In the genomic region with DNA sequence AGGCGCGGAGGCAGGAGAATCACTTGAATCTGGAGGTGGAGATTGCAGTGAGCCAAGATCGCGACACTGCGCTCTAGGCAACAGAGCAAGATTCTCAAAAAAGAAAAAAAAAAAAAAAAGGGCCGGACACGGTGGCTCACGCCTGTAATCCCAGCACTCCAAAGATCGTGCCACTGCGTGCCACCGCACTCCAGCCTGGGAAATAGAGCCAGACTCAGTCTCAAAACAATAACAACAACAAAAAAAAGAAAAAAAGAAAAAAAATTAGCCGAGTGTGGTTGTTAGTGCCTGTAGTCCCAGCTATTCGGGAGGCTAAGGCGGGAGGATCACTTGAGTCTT, we compare ENCODE assay signal across 8 cellular contexts. TPM values are rescaled to one million over a fixed set of nuclear protein-coding genes. Genes with fewer than 3 reads are reported as not detected.
DNase-seq lines count a peak whose midpoint lies in the region; ATAC-seq, FAIRE-seq and TF ChIP-seq lines count a peak whose summit lies in the region.

No MANE protein-coding gene starts in this region.

- H4K20me1 ChIP-seq in astrocyte (ENCODE audit: insufficient read depth, low read length), result peaks cover 40% of the 10 kb centered on the region

- peaks cover 11% of the 10 kb centered on the region for H3K4me1 ChIP-seq in astrocyte (ENCODE audit: insufficient read depth, low read length)

- peak overlapping the region; percentile 100 for H3K4me3 Mint-ChIP-seq in activated naive CD4-positive, alpha-beta T cell treated with anti-CD3 and anti-CD28 coated beads, Interleukin-2, amount 50 U/mL, for 24 hours
- H3K4me3 Mint-ChIP-seq in astrocyte (ENCODE audit: unreplicated experiment) (peak overlapping the region; percentile 99), mesothelial cell of epicardium (peak overlapping the region; percentile 100)

- H3K4me2 ChIP-seq in astrocyte (ENCODE audit: low read length), result peak overlapping the region; percentile 88

- no peaks in the 10 kb centered on the region for H3K27me3 Mint-ChIP-seq in activated naive CD4-positive, alpha-beta T cell treated with anti-CD3 and anti-CD28 coated beads, Interleukin-2, amount 50 U/mL, for 24 hours
- H3K27me3 Mint-ChIP-seq in astrocyte (ENCODE audit: low read depth, unreplicated experiment) (no peaks in the 10 kb centered on the region), mesothelial cell of epicardium (ENCODE audit: low read depth) (peaks cover under 1% of the 10 kb centered on the region)

- no peaks in the 10 kb centered on the region for H3K9me3 ChIP-seq in astrocyte (ENCODE audit: insufficient read depth, low read depth, low read length)

- H3K4me3 ChIP-seq in astrocyte (ENCODE audit: insufficient read depth, low read depth, low read length), result no peak overlapping the region

- H3K27ac ChIP-seq in astrocyte (ENCODE audit: low read depth, low read length), result no peak overlapping the region

- DNase-seq in activated naive CD4-positive, alpha-beta T cell (lab: John Stamatoyannopoulos, UW), result no peak
- DNase-seq in astrocyte (ENCODE audit: low read depth) (no peak), mesothelial cell of epicardium (ENCODE audit: low spot score in 2 of 2, unreplicated experiment in 2 of 2) (no peak), NAMALWA (ENCODE audit: low spot score) (no peak)
- DNase-seq in stimulated activated CD8-positive, alpha-beta memory T cell treated with anti-CD3 and anti-CD28 coated beads, Interleukin-4, amount 100 ng/mL, for 48 hours, result no peak

- no peak overlapping the region for H3K27ac Mint-ChIP-seq in activated naive CD4-positive, alpha-beta T cell treated with anti-CD3 and anti-CD28 coated beads, Interleukin-2, amount 50 U/mL, for 24 hours
- peak overlapping the region; percentile 99 for H3K27ac Mint-ChIP-seq in astrocyte (ENCODE audit: unreplicated experiment)
- peak overlapping the region; percentile 100 for H3K27ac Mint-ChIP-seq in mesothelial cell of epicardium

- H3K79me2 ChIP-seq in astrocyte (ENCODE audit: insufficient read depth, low read length), result peaks cover 36% of the 10 kb centered on the region

- peaks cover 26% of the 10 kb centered on the region for H3K36me3 Mint-ChIP-seq in activated naive CD4-positive, alpha-beta T cell treated with anti-CD3 and anti-CD28 coated beads, Interleukin-2, amount 50 U/mL, for 24 hours
- H3K36me3 Mint-ChIP-seq in astrocyte (ENCODE audit: low read depth, unreplicated experiment) (peaks cover 12% of the 10 kb centered on the region), mesothelial cell of epicardium (peaks cover 23% of the 10 kb centered on the region)

- no peak overlapping the region for H3K9ac ChIP-seq in astrocyte (ENCODE audit: low read length)

- no peak for ATAC-seq in HG03095 (IDR thresholded peaks at IDR 0.05; ENCODE audit: unreplicated experiment)
- ATAC-seq in GM21737 (IDR thresholded peaks at IDR 0.05; ENCODE audit: unreplicated experiment), result no peak

- H3K27me3 ChIP-seq in astrocyte (ENCODE audit: insufficient read depth, low read length), result no peaks in the 10 kb centered on the region

- H2AFZ ChIP-seq in astrocyte (ENCODE audit: low read depth, low read length), result peak overlapping the region; percentile 77

- TF ChIP-seq CTCF in astrocyte (IDR thresholded peaks at IDR 0.05; ENCODE audit: insufficient read depth, low read depth, low read length) (no peak), mesothelial cell of epicardium (IDR thresholded peaks at IDR 0.05; ENCODE audit: unreplicated experiment) (no peak)

- peaks cover 35% of the 10 kb centered on the region for H3K4me1 Mint-ChIP-seq in activated naive CD4-positive, alpha-beta T cell treated with anti-CD3 and anti-CD28 coated beads, Interleukin-2, amount 50 U/mL, for 24 hours
- H3K4me1 Mint-ChIP-seq in astrocyte (ENCODE audit: low read depth, unreplicated experiment) (peaks cover 18% of the 10 kb centered on the region), mesothelial cell of epicardium (peaks cover 22% of the 10 kb centered on the region)

- no peaks in the 10 kb centered on the region for H3K9me3 Mint-ChIP-seq in activated naive CD4-positive, alpha-beta T cell treated with anti-CD3 and anti-CD28 coated beads, Interleukin-2, amount 50 U/mL, for 24 hours
- H3K9me3 Mint-ChIP-seq in astrocyte (ENCODE audit: unreplicated experiment) (no peaks in the 10 kb centered on the region), mesothelial cell of epicardium (no peaks in the 10 kb centered on the region)

- no peak for FAIRE-seq in astrocyte (lab: Jason Lieb, UNC)

- peaks cover 31% of the 10 kb centered on the region for H3K36me3 ChIP-seq in astrocyte (ENCODE audit: insufficient read depth, low read length)

RNA-seq across cellular contexts. Expression of a gene that starts 0.5 kb away (rescaled TPM):
- total RNA-seq in astrocyte (1,024 and 1,136 TPM in 2 replicates), mesothelial cell of epicardium (1,628 to 1,718 TPM (median 1,717 TPM) in 3 replicates)

RNA-seq across cellular contexts. Expression of a gene that starts 8.9 kb away (rescaled TPM):
- total RNA-seq in astrocyte (128 and 143 TPM in 2 replicates), mesothelial cell of epicardium (75.6 to 86.3 TPM (median 81.1 TPM) in 3 replicates)

RNA-seq across cellular contexts. Expression of a gene that starts 27.6 kb away (rescaled TPM):
- total RNA-seq in astrocyte, result 38.9 and 40.3 TPM in 2 replicates
- 75.4 to 89.8 TPM (median 77.3 TPM) in 3 replicates for total RNA-seq in mesothelial cell of epicardium
